ENCODE assay signal across 8 cellular contexts in genomic region chr19:1811472-1811894, GRCh38. TPM values are rescaled to one million over a fixed set of nuclear protein-coding genes. Genes with fewer than 3 reads are reported as not detected.
DNase-seq lines count a peak whose midpoint lies in the region; ATAC-seq, FAIRE-seq and TF ChIP-seq lines count a peak whose summit lies in the region.

No MANE protein-coding gene starts in this region.

- no peak overlapping the region for H2BK12ac ChIP-seq in H9 (ENCODE audit: insufficient read length, low read depth, low read length)

- TF ChIP-seq POLR2A in GM12878 (IDR thresholded peaks at IDR 0.05; ENCODE audit: low read depth, low read length) = no peak

- H2AFZ ChIP-seq in H9 (ENCODE audit: low read length) = no peak overlapping the region
- peak overlapping the region; percentile 94 for H2AFZ ChIP-seq in SU-DHL-6 (ENCODE audit: low read depth, low read length, severe bottlenecking)
- peak overlapping the region; percentile 69 for H2AFZ ChIP-seq in GM12878 (ENCODE audit: control insufficient read depth, low read depth, low read length)

- H2AK5ac ChIP-seq in H9 (ENCODE audit: insufficient read length, low read length) = no peak overlapping the region

- H2BK5ac ChIP-seq in H9 (ENCODE audit: insufficient read length, low read length) = no peak overlapping the region

- no peak overlapping the region for H3K14ac ChIP-seq in H9 (ENCODE audit: insufficient read depth, low read length)

- FAIRE-seq in GM12878 (lab: Jason Lieb, UNC) = no peak

- H3T11ph ChIP-seq in H9 (ENCODE audit: low read length) = no peak overlapping the region

- peaks cover 6% of the 10 kb centered on the region in 2 experiments for H3K4me1 Mint-ChIP-seq in H9

- H3K27me3 ChIP-seq in H9 (ENCODE audit: insufficient read depth, low read length) = no peaks in the 10 kb centered on the region
- H3K27me3 ChIP-seq in SU-DHL-6 (ENCODE audit: low read length) = no peaks in the 10 kb centered on the region
- no peaks in the 10 kb centered on the region for H3K27me3 ChIP-seq in GM12878 (replicated peaks in 1 of 2; ENCODE audit: control insufficient read depth in 2 of 2, insufficient read depth in 2 of 2, low read length in 1 of 2)

- H3K9ac ChIP-seq in H9 (ENCODE audit: extremely low read depth, insufficient read length, low read length) = no peak overlapping the region
- peak overlapping the region; percentile 52 for H3K9ac ChIP-seq in SU-DHL-6 (ENCODE audit: low read length)
- no peak overlapping the region; the same call in 1 of the 2 replicates for H3K9ac ChIP-seq in GM12878 (ENCODE audit: control insufficient read depth, insufficient read depth, low read length)

- H3K9me2 ChIP-seq in SU-DHL-6 (replicated peaks; ENCODE audit: insufficient read depth, low read length) = no peaks in the 10 kb centered on the region

- POLR2A ChIA-PET in GM12878 (lab: Charles Lee) = interaction anchor here (0.6 to 1.0 kb wide), 2 partner anchors 197 to 221 kb away, joined by 3 read pairs; no protein-coding TSS in a partner anchor

- peak overlapping the region; percentile 63 for H3K4me3 ChIP-seq in SU-DHL-6 (ENCODE audit: insufficient read depth, low read length, poor library complexity, severe bottlenecking)
- H3K4me3 ChIP-seq in GM12878 = peak overlapping the region; percentile 75; the same call in 1 of the 2 replicates

- no peak overlapping the region for H3K56ac ChIP-seq in H9 (ENCODE audit: insufficient read length, low read depth, low read length)

- DNase-seq in H9 = no peak
- no peak for DNase-seq in GM12878 (ENCODE audit: low read depth, low spot score)
- peak; percentile 41 for DNase-seq in kidney glomerular epithelial cell (lab: John Stamatoyannopoulos, UW)
- DNase-seq in stimulated activated CD4-positive, alpha-beta T cell treated with anti-CD3 and anti-CD28 coated beads, TNF-alpha, amount 100 ng/mL, for 48 hours (ENCODE audit: low read depth in 3 of 3) = peak; percentile 18 to 59 (median 32)
- no peak for DNase-seq in COR-L47 (lab: John Stamatoyannopoulos, UW)
- DNase-seq in GM19238 (ENCODE audit: insufficient read length, low spot score) = no peak

- no CpG with 5 or more reads among the region's 13 CpGs for WGBS in H9 (ENCODE audit: extremely low coverage, insufficient read length, low lambda C conversion rate)
- 21% methylated on average over 12 of the region's 13 CpGs for WGBS in GM12878 (ENCODE audit: insufficient coverage, insufficient replicate concordance, low lambda C conversion rate, missing lambda C conversion rate)

- ATAC-seq in GM12878 (no peak), GM21717 (IDR thresholded peaks at IDR 0.05; ENCODE audit: unreplicated experiment) (no peak)

- no peak overlapping the region for H3K4me2 ChIP-seq in H9 (ENCODE audit: insufficient read depth, insufficient read length, low read length)
- H3K4me2 ChIP-seq in SU-DHL-6 (ENCODE audit: low read depth, low read length, poor library complexity, severe bottlenecking) = peak overlapping the region; percentile 67
- H3K4me2 ChIP-seq in GM12878 (ENCODE audit: control insufficient read depth, insufficient read depth) = peak overlapping the region; percentile 80; the same call in 1 of the 2 replicates

- BruUV-seq in GM12878 (replicated peaks; lab: Mats Ljungman, UMichigan) = no TSS peak

- SMC1A ChIA-PET in GM12878 (lab: Charles Lee; ENCODE audit: uncharacterized antibody, unreplicated experiment) = no interaction called here

- H3K79me2 ChIP-seq in H9 (ENCODE audit: insufficient read depth, low read length) (no peaks in the 10 kb centered on the region), SU-DHL-6 (ENCODE audit: insufficient read depth, low read length) (no peaks in the 10 kb centered on the region), GM12878 (ENCODE audit: control insufficient read depth, insufficient read depth, low read length) (no peaks in the 10 kb centered on the region)

- no peak overlapping the region for H3K4ac ChIP-seq in H9 (ENCODE audit: low read depth, low read length)

- peaks cover 0 to 8% (median 5%) of the 10 kb centered on the region in 3 experiments; a peak in 5 of 7 replicates for H3K36me3 Mint-ChIP-seq in H9 (ENCODE audit: insufficient read depth in 1 of 3, low read depth in 3 of 3)

- CTCF ChIA-PET in GM12878 (lab: Yijun Ruan, JAX) = no interaction called here

- no peaks in the 10 kb centered on the region for H3K9me3 Mint-ChIP-seq in H9

- peak overlapping the region; percentile 42 to 66; a peak in 4 of 5 replicates for H3K4me3 Mint-ChIP-seq in H9

- H3K9me3 ChIP-seq in H9 (ENCODE audit: control insufficient read depth, low read depth, low read length) (no peaks in the 10 kb centered on the region), SU-DHL-6 (ENCODE audit: insufficient read depth, low read length) (no peaks in the 10 kb centered on the region), GM12878 (replicated peaks; ENCODE audit: control insufficient read depth, insufficient read depth, low read length) (no peaks in the 10 kb centered on the region)

- no peak overlapping the region for H3K27ac Mint-ChIP-seq in H9

- peaks cover 3% of the 10 kb centered on the region for H3K23me2 ChIP-seq in H9 (ENCODE audit: insufficient read length, low read depth, low read length, poor library complexity, severe bottlenecking)

- H3K18ac ChIP-seq in H9 (ENCODE audit: insufficient read length, low read depth, low read length) = no peak overlapping the region

- H2BK20ac ChIP-seq in H9 (ENCODE audit: low read depth, low read length, poor library complexity, severe bottlenecking) = no peak overlapping the region

- no peak for TF ChIP-seq EP300 in GM12878 (IDR thresholded peaks at IDR 0.05; ENCODE audit: borderline replicate concordance in 1 of 2, control insufficient read depth in 1 of 2, low read depth in 2 of 2, low read length in 2 of 2)

- H4K8ac ChIP-seq in H9 (replicated peaks; ENCODE audit: insufficient read length, low read depth, low read length) = no peak overlapping the region

- no peak overlapping the region for H2BK15ac ChIP-seq in H9 (ENCODE audit: low read depth, low read length)

- 0 out of 2 replicates have a peak, but pooled peaks cover 5% of the 10 kb centered on the region for H3F3A ChIP-seq in SU-DHL-6 (ENCODE audit: insufficient read depth)

- H3K79me1 ChIP-seq in H9 (ENCODE audit: insufficient read depth, low read depth, low read length, poor library complexity, severe bottlenecking) = no peaks in the 10 kb centered on the region

- H3K36me3 ChIP-seq in SU-DHL-6 (ENCODE audit: low read length) (no peaks in the 10 kb centered on the region), GM12878 (ENCODE audit: control insufficient read depth in 2 of 2, insufficient read depth in 2 of 2, low read length in 1 of 2) (peaks cover 0 to 6% of the 10 kb centered on the region in 2 experiments; a peak in 2 of 4 replicates)

- H3K27ac ChIP-seq in H9 (ENCODE audit: insufficient read length, low read depth, low read length) (no peak overlapping the region), SU-DHL-6 (ENCODE audit: low read depth, low read length) (no peak overlapping the region), GM12878 (ENCODE audit: control insufficient read depth, insufficient read depth) (no peak overlapping the region)

- H3K23ac ChIP-seq in H9 (ENCODE audit: insufficient read length, low read depth, low read length) = no peak overlapping the region

- no peak for TF ChIP-seq CTCF in H9 (conservative IDR thresholded peaks at IDR 0.05)
- no peak for TF ChIP-seq CTCF in SU-DHL-6 (IDR thresholded peaks at IDR 0.05; ENCODE audit: insufficient read depth, low read length, poor library complexity, severe bottlenecking)
- no peak for TF ChIP-seq CTCF in GM12878 (IDR thresholded peaks at IDR 0.05 in 2 of 3, conservative IDR thresholded peaks at IDR 0.05 in 1 of 3; ENCODE audit: control insufficient read depth in 2 of 3, extremely low read depth in 1 of 3, insufficient read depth in 1 of 3, low read depth in 3 of 3, low read length in 3 of 3)

- RAD21 ChIA-PET in GM12878 (lab: Charles Lee; ENCODE audit: unreplicated experiment) = no interaction called here

- H2BK120ac ChIP-seq in H9 (ENCODE audit: low read depth, low read length, poor library complexity, severe bottlenecking) = no peak overlapping the region

- in situ Hi-C loops in GM12878 (cut with MboI) = no loop called here

- no peaks in the 10 kb centered on the region for H3K4me1 ChIP-seq in H9 (ENCODE audit: insufficient read depth, low read length)
- peaks cover 3% of the 10 kb centered on the region; the same call in 1 of the 2 replicates for H3K4me1 ChIP-seq in GM12878 (ENCODE audit: control insufficient read depth, insufficient read depth, low read length)

- H4K20me1 ChIP-seq in H9 (ENCODE audit: control insufficient read depth, insufficient read depth, insufficient read length) (peaks cover 2% of the 10 kb centered on the region), SU-DHL-6 (ENCODE audit: low read depth, low read length) (no peaks in the 10 kb centered on the region), GM12878 (ENCODE audit: control insufficient read depth, insufficient read depth) (no peaks in the 10 kb centered on the region)

- no peak overlapping the region for H4K91ac ChIP-seq in H9 (ENCODE audit: insufficient read length, low read depth, low read length)

- intact Hi-C loops in GM12878 (cut with micrococcal nuclease; ENCODE audit: unreplicated experiment) = no loop called here

- peaks cover 9% of the 10 kb centered on the region for H3K27me3 Mint-ChIP-seq in H9 (ENCODE audit: low read depth)

- no peak for TF ChIP-seq RAD21 in GM12878 (IDR thresholded peaks at IDR 0.05; ENCODE audit: insufficient read depth, low read depth, low read length)

- no peak overlapping the region for H4K5ac ChIP-seq in H9 (ENCODE audit: insufficient read length, low read depth, low read length)

RNA-seq across cellular contexts. Expression of gene ATP8B3, which starts 0.6 kb away (rescaled TPM):
- total RNA-seq in H9 (2021) = 8.7 and 9.6 TPM in 2 replicates
- 3.1 and 4.2 TPM in 2 replicates for total RNA-seq in GM12878 (2013; cell fraction: nucleolus; rRNA removed)
- 0.38 and 0.51 TPM in 2 replicates for total RNA-seq in GM12878 (2014; rRNA removed)
- 0.36 and 0.74 TPM in 2 replicates for total RNA-seq in GM12878 (2014; rRNA removed; fragmentation: Illumina TruSeq; extraction: Trizol)
- 1.0 and 1.7 TPM in 2 replicates for total RNA-seq in GM12878 (2021)
- polyA plus RNA-seq in GM12878 (2011; ENCODE audit: low read depth) = 1.3 TPM
- 0.86 and 1.6 TPM in 2 replicates for polyA plus RNA-seq in GM12878 (2011; rRNA removed)
- polyA plus RNA-seq in GM12878 (2011; cell fraction: cytosol; rRNA removed) = 2.6 TPM in 2 replicates
- polyA plus RNA-seq in GM12878 (2011; cell fraction: nucleus; rRNA removed) = 6.1 and 6.5 TPM in 2 replicates
- polyA plus RNA-seq in GM12878 (2012) = 1.8 and 2.5 TPM in 2 replicates
- 0.43 and 0.48 TPM in 2 replicates for polyA plus RNA-seq in GM12878 (2014; fragmentation: Illumina TruSeq; extraction: Trizol)
- polyA plus RNA-seq in GM12878 (2014; fragmentation: Nextera tagmentation; extraction: Ambion mirVana) = under 1 TPM; 0.13 to 0.34 TPM
- 0.76 and 1.3 TPM in 2 replicates for polyA plus RNA-seq in GM12878 (2014; rRNA removed)
- polyA plus RNA-seq in GM12878 (2016; fragmentation: Nextera tagmentation; extraction: Ambion mirVana) = 1 to 10 TPM in 1 of 2 experiments, under 1 TPM in 1; 0.54 to 1.0 TPM
- 1.9 and 2.3 TPM in 2 replicates for polyA minus RNA-seq in GM12878 (2011; rRNA and poly(A)+ RNA removed)
- polyA minus RNA-seq in GM12878 (2011; cell fraction: cytosol; rRNA and poly(A)+ RNA removed) = 0.73 and 2.3 TPM in 2 replicates
- polyA minus RNA-seq in GM12878 (2011; cell fraction: nucleus; rRNA and poly(A)+ RNA removed) = 0.73 and 1.1 TPM in 2 replicates

RNA-seq across cellular contexts. Expression of gene REXO1, which starts 36.8 kb away (rescaled TPM):
- total RNA-seq in H9 (2021) (45.6 and 56.8 TPM in 2 replicates), GM12878 (2014; rRNA removed) (5.2 and 11.7 TPM in 2 replicates), GM12878 (2014; rRNA removed; fragmentation: Illumina TruSeq; extraction: Trizol) (6.4 and 8.5 TPM in 2 replicates), GM12878 (2021) (38.1 and 45.2 TPM in 2 replicates)
- 47.1 and 50.6 TPM in 2 replicates for total RNA-seq in GM12878 (2013; cell fraction: nucleolus; rRNA removed)
- polyA plus RNA-seq in GM12878 (2011; ENCODE audit: low read depth) = 8.9 TPM
- polyA plus RNA-seq in GM12878 (2011; rRNA removed) (2.7 and 9.5 TPM in 2 replicates), GM12878 (2014; fragmentation: Illumina TruSeq; extraction: Trizol) (4.0 and 8.2 TPM in 2 replicates), GM12878 (2014; fragmentation: Nextera tagmentation; extraction: Ambion mirVana) (under 1 TPM; 0.03 to 0.64 TPM), GM12878 (2014; rRNA removed) (31.3 and 38.2 TPM in 2 replicates), GM12878 (2016; fragmentation: Nextera tagmentation; extraction: Ambion mirVana) (1 to 10 TPM; 3.7 to 8.4 TPM)
- polyA plus RNA-seq in GM12878 (2011; cell fraction: cytosol; rRNA removed) = 16.1 and 17.2 TPM in 2 replicates
- polyA plus RNA-seq in GM12878 (2011; cell fraction: nucleus; rRNA removed) = 52.3 and 81.1 TPM in 2 replicates
- 23.8 and 34.3 TPM in 2 replicates for polyA plus RNA-seq in GM12878 (2012)
- polyA minus RNA-seq in GM12878 (2011; rRNA and poly(A)+ RNA removed) = 9.6 and 10.0 TPM in 2 replicates
- 10.0 and 14.4 TPM in 2 replicates for polyA minus RNA-seq in GM12878 (2011; cell fraction: cytosol; rRNA and poly(A)+ RNA removed)
- 7.4 and 15.0 TPM in 2 replicates for polyA minus RNA-seq in GM12878 (2011; cell fraction: nucleus; rRNA and poly(A)+ RNA removed)

RNA-seq across cellular contexts. Expression of gene KLF16, which starts 51.9 kb away (rescaled TPM):
- total RNA-seq in H9 (2021) (66.5 and 66.8 TPM in 2 replicates), GM12878 (2014; rRNA removed) (5.4 and 6.2 TPM in 2 replicates), GM12878 (2014; rRNA removed; fragmentation: Illumina TruSeq; extraction: Trizol) (2.2 and 2.6 TPM in 2 replicates), GM12878 (2021) (37.6 and 41.2 TPM in 2 replicates)
- 4.1 and 5.1 TPM in 2 replicates for total RNA-seq in GM12878 (2013; cell fraction: nucleolus; rRNA removed)
- polyA plus RNA-seq in GM12878 (2011; ENCODE audit: low read depth) = 2.1 TPM
- polyA plus RNA-seq in GM12878 (2011; rRNA removed) (0.89 and 1.6 TPM in 2 replicates), GM12878 (2014; fragmentation: Illumina TruSeq; extraction: Trizol) (0.57 and 2.6 TPM in 2 replicates), GM12878 (2014; fragmentation: Nextera tagmentation; extraction: Ambion mirVana) (under 1 TPM; 0.03 to 0.24 TPM), GM12878 (2014; rRNA removed) (13.4 and 13.7 TPM in 2 replicates), GM12878 (2016; fragmentation: Nextera tagmentation; extraction: Ambion mirVana) (1 to 10 TPM; 2.1 to 2.5 TPM)
- 4.1 and 7.5 TPM in 2 replicates for polyA plus RNA-seq in GM12878 (2011; cell fraction: cytosol; rRNA removed)
- polyA plus RNA-seq in GM12878 (2011; cell fraction: nucleus; rRNA removed) = 11.3 and 26.9 TPM in 2 replicates
- 9.1 and 13.8 TPM in 2 replicates for polyA plus RNA-seq in GM12878 (2012)
- 0.59 and 1.9 TPM in 2 replicates for polyA minus RNA-seq in GM12878 (2011; rRNA and poly(A)+ RNA removed)
- polyA minus RNA-seq in GM12878 (2011; cell fraction: cytosol; rRNA and poly(A)+ RNA removed) = 4.9 and 7.4 TPM in 2 replicates
- polyA minus RNA-seq in GM12878 (2011; cell fraction: nucleus; rRNA and poly(A)+ RNA removed) = 1.5 and 6.3 TPM in 2 replicates

RNA-seq across cellular contexts. Expression of gene ONECUT3, which starts 58.2 kb away (rescaled TPM):
- total RNA-seq in H9 (2021) = 0.04 and 0.07 TPM in 2 replicates
- total RNA-seq in GM12878 (2013; cell fraction: nucleolus; rRNA removed) = not detected in 2 replicates
- total RNA-seq in GM12878 (2014; rRNA removed) = not detected in 2 replicates
- not detected in 2 replicates for total RNA-seq in GM12878 (2014; rRNA removed; fragmentation: Illumina TruSeq; extraction: Trizol)
- total RNA-seq in GM12878 (2021) = not detected in 2 replicates
- not detected for polyA plus RNA-seq in GM12878 (2011; ENCODE audit: low read depth)
- not detected in 2 replicates for polyA plus RNA-seq in GM12878 (2011; rRNA removed)
- polyA plus RNA-seq in GM12878 (2011; cell fraction: cytosol; rRNA removed) = not detected in 2 replicates
- polyA plus RNA-seq in GM12878 (2011; cell fraction: nucleus; rRNA removed) = not detected in 2 replicates
- not detected in 2 replicates for polyA plus RNA-seq in GM12878 (2012)
- polyA plus RNA-seq in GM12878 (2014; fragmentation: Illumina TruSeq; extraction: Trizol) = not detected in 2 replicates
- polyA plus RNA-seq in GM12878 (2014; fragmentation: Nextera tagmentation; extraction: Ambion mirVana) = not detected
- polyA plus RNA-seq in GM12878 (2014; rRNA removed) = not detected in 2 replicates
- not detected for polyA plus RNA-seq in GM12878 (2016; fragmentation: Nextera tagmentation; extraction: Ambion mirVana)
- not detected in 2 replicates for polyA minus RNA-seq in GM12878 (2011; rRNA and poly(A)+ RNA removed)
- not detected in 2 replicates for polyA minus RNA-seq in GM12878 (2011; cell fraction: cytosol; rRNA and poly(A)+ RNA removed)
- not detected in 2 replicates for polyA minus RNA-seq in GM12878 (2011; cell fraction: nucleus; rRNA and poly(A)+ RNA removed)

Comparison
In these comparisons a context has a peak if more than half of its experiments do, and no peak if none do; other contexts are left out.
1. DNase-seq: peak in kidney glomerular epithelial cell (single experiment) and stimulated activated CD4-positive, alpha-beta T cell treated with anti-CD3 and anti-CD28 coated beads, TNF-alpha, amount 100 ng/mL, for 48 hours (3 of 3); none in H9 (single experiment), GM12878 (single experiment), COR-L47 (single experiment) and GM19238 (single experiment).